In genomic region chr7:91515961-91516360, GRCh38 we compare ENCODE assay signal across 24 cellular contexts.
"Had no signal": no experiment of that assay in that cellular context is flagged by ENCODE, and none has a peak within 500 bp of the region (broad histone marks: within the 10 kb centered on the region; RNA-seq: fewer than 3 reads in every experiment).

No MANE protein-coding gene starts in this region.

- H3K36me3 ChIP-seq: colonic mucosa, esophagus squamous epithelium, gastrocnemius medialis, heart right ventricle, left lung, lower lobe of right lung had no signal

- FAIRE-seq: endometrium, islet of Langerhans, keratinocyte had no signal

- DNase-seq: colonic mucosa; cortex of kidney; effector CD8-positive, alpha-beta T cell; effector memory CD8-positive, alpha-beta T cell; endodermal cell; erythroblast; esophagus squamous epithelium; foreskin melanocyte; gastrocnemius medialis; glutamatergic neuron; head of caudate nucleus; heart right ventricle; hippocampal formation; left cardiac atrium; left lung; left ventricle myocardium superior; lower lobe of right lung; mesenchymal stem cell; mucosa of descending colon; naive B cell; naive thymus-derived CD8-positive, alpha-beta T cell had no signal

- H3K27me3 ChIP-seq: colonic mucosa, esophagus squamous epithelium, gastrocnemius medialis, heart right ventricle, left lung had no signal

- H3K4me3 ChIP-seq: colonic mucosa, esophagus squamous epithelium, gastrocnemius medialis, heart right ventricle, left lung, lower lobe of right lung, mucosa of descending colon had no signal
